ENCODE assay signal across 9 cellular contexts in the genomic region with DNA sequence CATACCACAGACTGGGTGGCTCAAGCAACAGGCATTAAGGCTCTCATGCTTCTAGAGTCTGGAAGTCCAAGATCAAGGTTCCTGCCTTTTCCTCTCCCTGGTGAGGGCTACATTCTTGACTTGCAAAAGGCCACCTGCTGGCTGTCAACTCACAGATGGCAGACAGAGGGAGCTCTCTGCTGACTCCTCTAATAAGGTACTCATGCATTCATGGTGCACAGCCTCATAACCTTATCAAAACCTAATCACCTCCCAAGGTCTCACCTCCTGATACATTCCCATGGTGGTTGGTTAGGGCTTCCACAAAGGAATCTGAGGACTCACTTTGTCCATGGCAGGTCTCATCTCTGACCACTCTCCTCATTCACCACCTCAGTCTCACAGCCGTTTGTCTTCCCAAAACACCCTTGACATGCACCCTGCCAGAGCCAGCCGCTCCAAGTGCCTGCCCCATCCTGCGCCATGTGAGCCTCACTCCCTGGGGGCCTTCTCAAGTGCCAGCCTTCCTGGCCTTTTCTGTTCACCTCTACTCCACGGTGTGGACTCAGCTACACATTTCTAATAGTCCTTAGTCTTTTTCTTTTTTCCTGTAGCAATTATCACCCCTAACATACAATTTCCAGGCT.
DNase-seq lines count a peak whose midpoint lies in the region; ATAC-seq and TF ChIP-seq lines count a peak whose summit lies in the region.
"Had no signal": no experiment of that assay in that cellular context is flagged by ENCODE, and none has a peak within 500 bp of the region (broad histone marks: within the 10 kb centered on the region; RNA-seq: fewer than 3 reads in every experiment).

No MANE protein-coding gene starts in this region.

- H3K4me2 ChIP-seq in neural progenitor cell = no peak overlapping the region

- H3K27me3 ChIP-seq in neural progenitor cell = no peaks in the 10 kb centered on the region

- no peaks in the 10 kb centered on the region for H3K79me2 ChIP-seq in neural progenitor cell (ENCODE audit: low read depth)

- H3K9me3 Mint-ChIP-seq in neural progenitor cell (peaks cover 3% of the 10 kb centered on the region), natural killer cell (no peaks in the 10 kb centered on the region)
- no peaks in the 10 kb centered on the region for H3K9me3 Mint-ChIP-seq in activated T-helper 1 cell treated with anti-CD3 and anti-CD28 coated beads, Interleukin-12 subunit alpha, Interleukin-12 subunit beta, Interleukin-2, Interleukin-4 antibody, amounts not matched to agents 30 ng/mL and 10 ng/mL and 1 ng/mL, durations not matched to agents 14 hours and 24 hours and 36 hours

- H3K4me3 Mint-ChIP-seq in neural progenitor cell = no peak overlapping the region
- no peak overlapping the region for H3K4me3 Mint-ChIP-seq in natural killer cell
- H3K4me3 Mint-ChIP-seq in activated T-helper 1 cell treated with anti-CD3 and anti-CD28 coated beads, Interleukin-12 subunit alpha, Interleukin-12 subunit beta, Interleukin-2, Interleukin-4 antibody, amounts not matched to agents 30 ng/mL and 10 ng/mL and 1 ng/mL, durations not matched to agents 14 hours and 24 hours and 36 hours = no peak overlapping the region

- no peaks in the 10 kb centered on the region for H4K20me1 ChIP-seq in neural progenitor cell (ENCODE audit: low read depth)

- H3K9ac ChIP-seq in SK-N-MC (ENCODE audit: insufficient read length) (no peak overlapping the region), neural progenitor cell (no peak overlapping the region)

- DNase-seq in NCI-H526 (lab: John Stamatoyannopoulos, UW) (peak; percentile 13 to 50), NCI-H526 treated with DMSO at 0.1 percent for 48 hours (lab: John Stamatoyannopoulos, UW) (no peak), SK-N-MC (ENCODE audit: low read depth, low spot score) (peak; percentile 2), neural progenitor cell (ENCODE audit: low spot score) (peak; percentile 49), natural killer cell (no peak), LoVo (ENCODE audit: low spot score) (no peak)
- DNase-seq in activated T-helper 1 cell treated with anti-CD3 and anti-CD28 coated beads, Interleukin-12 subunit alpha, Interleukin-12 subunit beta, Interleukin-2, Interleukin-4 antibody, amounts not matched to agents 30 ng/mL and 10 ng/mL and 1 ng/mL, durations not matched to agents 14 hours and 24 hours and 36 hours (ENCODE audit: low spot score) = no peak
- DNase-seq: C1 segment of cervical spinal cord had no signal

- H3K36me3 ChIP-seq in SK-N-MC (ENCODE audit: insufficient read depth, low read length) (no peaks in the 10 kb centered on the region), neural progenitor cell (no peaks in the 10 kb centered on the region)

- intact Hi-C loops in natural killer cell (cut with micrococcal nuclease) = no loop called here
- intact Hi-C loops in activated T-helper 1 cell treated with anti-CD3 and anti-CD28 coated beads, Interleukin-12 subunit alpha, Interleukin-12 subunit beta, Interleukin-2, Interleukin-4 antibody, amounts not matched to agents 30 ng/mL and 10 ng/mL and 1 ng/mL, durations not matched to agents 14 hours and 24 hours and 36 hours (cut with micrococcal nuclease) = no loop called here

- H2AFZ ChIP-seq in neural progenitor cell (replicated peaks) = no peak overlapping the region

- peaks cover 8% of the 10 kb centered on the region for H3K4me1 ChIP-seq in neural progenitor cell

- ATAC-seq in HG03175 (IDR thresholded peaks at IDR 0.05; ENCODE audit: unreplicated experiment) (peak; percentile 43), natural killer cell (no peak)

- H3K27ac Mint-ChIP-seq in neural progenitor cell (no peak overlapping the region), natural killer cell (no peak overlapping the region)
- no peak overlapping the region for H3K27ac Mint-ChIP-seq in activated T-helper 1 cell treated with anti-CD3 and anti-CD28 coated beads, Interleukin-12 subunit alpha, Interleukin-12 subunit beta, Interleukin-2, Interleukin-4 antibody, amounts not matched to agents 30 ng/mL and 10 ng/mL and 1 ng/mL, durations not matched to agents 14 hours and 24 hours and 36 hours

- H3K27me3 Mint-ChIP-seq in neural progenitor cell (ENCODE audit: insufficient read depth, low read depth) (no peaks in the 10 kb centered on the region), natural killer cell (ENCODE audit: low read depth in 2 of 2) (peaks cover 0 to 8% of the 10 kb centered on the region in 2 donors)
- no peaks in the 10 kb centered on the region for H3K27me3 Mint-ChIP-seq in activated T-helper 1 cell treated with anti-CD3 and anti-CD28 coated beads, Interleukin-12 subunit alpha, Interleukin-12 subunit beta, Interleukin-2, Interleukin-4 antibody, amounts not matched to agents 30 ng/mL and 10 ng/mL and 1 ng/mL, durations not matched to agents 14 hours and 24 hours and 36 hours (ENCODE audit: insufficient read depth)

- H3K4me3 ChIP-seq in SK-N-MC (no peak overlapping the region), neural progenitor cell (no peak overlapping the region)

- H3K36me3 Mint-ChIP-seq in neural progenitor cell (no peaks in the 10 kb centered on the region), natural killer cell (no peaks in the 10 kb centered on the region)
- H3K36me3 Mint-ChIP-seq in activated T-helper 1 cell treated with anti-CD3 and anti-CD28 coated beads, Interleukin-12 subunit alpha, Interleukin-12 subunit beta, Interleukin-2, Interleukin-4 antibody, amounts not matched to agents 30 ng/mL and 10 ng/mL and 1 ng/mL, durations not matched to agents 14 hours and 24 hours and 36 hours (ENCODE audit: low read depth) = no peaks in the 10 kb centered on the region

- TF ChIP-seq CTCF in neural progenitor cell (IDR thresholded peaks at IDR 0.05) = peak; percentile 65
- TF ChIP-seq CTCF in natural killer cell (IDR thresholded peaks at IDR 0.05) = no peak

- no peaks in the 10 kb centered on the region for H3K9me3 ChIP-seq in SK-N-MC (ENCODE audit: low read depth, low read length)
- no peaks in the 10 kb centered on the region for H3K9me3 ChIP-seq in neural progenitor cell (ENCODE audit: low read depth)

- H3K4me1 Mint-ChIP-seq in neural progenitor cell (peaks cover 3% of the 10 kb centered on the region), natural killer cell (no peaks in the 10 kb centered on the region)
- H3K4me1 Mint-ChIP-seq in activated T-helper 1 cell treated with anti-CD3 and anti-CD28 coated beads, Interleukin-12 subunit alpha, Interleukin-12 subunit beta, Interleukin-2, Interleukin-4 antibody, amounts not matched to agents 30 ng/mL and 10 ng/mL and 1 ng/mL, durations not matched to agents 14 hours and 24 hours and 36 hours (ENCODE audit: low read depth) = no peaks in the 10 kb centered on the region

- no peaks in the 10 kb centered on the region for H3F3A ChIP-seq in neural progenitor cell (ENCODE audit: low read depth)

- no peak overlapping the region for H3K27ac ChIP-seq in SK-N-MC
- no peak overlapping the region for H3K27ac ChIP-seq in neural progenitor cell

Comparison
In these comparisons a context has a peak if more than half of its experiments do, and no peak if none do; other contexts are left out.
1. DNase-seq: peak in NCI-H526 (2 of 2), SK-N-MC (single experiment) and neural progenitor cell (single experiment); none in NCI-H526 treated with DMSO at 0.1 percent for 48 hours (single experiment), natural killer cell (single experiment), activated T-helper 1 cell treated with anti-CD3 and anti-CD28 coated beads, Interleukin-12 subunit alpha, Interleukin-12 subunit beta, Interleukin-2, Interleukin-4 antibody, amounts not matched to agents 30 ng/mL and 10 ng/mL and 1 ng/mL, durations not matched to agents 14 hours and 24 hours and 36 hours (single experiment) and LoVo (single experiment).